In the genomic region with DNA sequence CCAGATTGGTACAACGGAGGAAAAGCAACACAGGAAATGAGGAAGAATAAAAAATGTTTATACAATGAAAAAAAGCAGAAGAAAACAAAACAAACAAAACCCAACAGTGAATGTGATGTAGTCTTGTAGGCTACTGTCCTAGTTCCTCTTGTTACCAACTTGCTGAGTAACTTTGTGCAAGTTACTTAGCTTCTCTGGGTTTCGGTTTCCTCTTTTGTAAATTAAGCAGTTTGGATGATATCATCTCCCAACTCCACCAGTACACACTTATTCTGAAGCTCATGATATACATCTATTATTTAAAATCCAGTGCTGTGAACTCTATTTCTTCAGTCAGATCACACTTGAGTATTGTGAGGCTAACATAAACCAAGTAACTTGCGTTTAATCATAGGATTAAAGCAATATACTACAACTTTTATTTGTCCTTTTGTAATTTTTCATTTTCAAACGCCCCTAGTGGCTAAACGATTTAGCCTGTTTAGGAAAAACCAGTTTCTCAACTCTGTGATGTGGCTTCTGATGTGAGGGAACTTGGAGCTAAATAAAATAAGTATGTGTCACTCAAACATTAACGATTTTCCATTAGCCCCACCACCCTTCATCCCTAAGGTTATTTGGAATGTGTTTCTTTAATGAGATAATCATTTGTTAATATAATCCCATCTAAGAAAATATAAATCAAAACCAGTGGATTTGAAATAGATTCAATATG, we compare ENCODE assay signal across 8 cellular contexts. TPM values are rescaled to one million over a fixed set of nuclear protein-coding genes. Genes with fewer than 3 reads are reported as not detected.
DNase-seq lines count a peak whose midpoint lies in the region; ATAC-seq and TF ChIP-seq lines count a peak whose summit lies in the region.

No MANE protein-coding gene starts in this region.

- H3K4me3 ChIP-seq in HEK293 (ENCODE audit: low read depth, low read length): no peak overlapping the region
- no peak overlapping the region; a peak in 1 of 4 replicates for H3K4me3 ChIP-seq in Panc1 (ENCODE audit: low read depth in 2 of 2, low read length in 2 of 2)
- peak overlapping the region; percentile 1 for H3K4me3 ChIP-seq in coronary artery

- peaks cover 6 to 14% of the 10 kb centered on the region in 2 donors for H3K36me3 Mint-ChIP-seq in naive B cell

- peaks cover 0 to 5% (median 0%) of the 10 kb centered on the region in 3 donors for H3K27me3 Mint-ChIP-seq in naive B cell

- peak overlapping the region; percentile 100 for H3K27ac Mint-ChIP-seq in naive B cell

- DNase-seq in COR-L47 (lab: John Stamatoyannopoulos, UW) (peak; percentile 62), Panc1 (ENCODE audit: low read depth, low spot score) (no peak), coronary artery (ENCODE audit: low spot score) (no peak), naive B cell (peak; percentile 71), NK-92 (lab: John Stamatoyannopoulos, UW; ENCODE audit: unreplicated experiment) (no peak)
- DNase-seq in stimulated activated CD4-positive, alpha-beta T cell treated with anti-CD3 and anti-CD28 coated beads, Interleukin-4, amount 100 ng/mL, for 24 hours: no peak

- H3K36me3 ChIP-seq in HEK293 (ENCODE audit: control insufficient read depth in 2 of 2, insufficient read depth in 1 of 2, low read length in 2 of 2) (peaks cover 0 to 12% of the 10 kb centered on the region in 2 experiments; a peak in 2 of 3 replicates), Panc1 (ENCODE audit: control insufficient read depth, insufficient read depth, low read length) (peaks cover 9% of the 10 kb centered on the region; the same call in 1 of the 2 replicates)

- peaks cover 32 to 52% (median 42%) of the 10 kb centered on the region in 3 donors for H3K4me1 Mint-ChIP-seq in naive B cell

- intact Hi-C loops in Panc1 (cut with micrococcal nuclease; ENCODE audit: unreplicated experiment): no loop called here

- in situ Hi-C loops in Panc1 (cut with HindIII; ENCODE audit: low pct_unique_long_range_greater_than_20kb, low sequenced_read_pairs): no loop called here

- peak overlapping the region; percentile 45 to 98 (median 92) for H3K4me3 Mint-ChIP-seq in naive B cell

- H3K27me3 ChIP-seq in Panc1 (ENCODE audit: control insufficient read depth, insufficient read depth, low read length): no peaks in the 10 kb centered on the region

- H3K9me3 Mint-ChIP-seq in naive B cell: peaks cover 0 to 6% (median 2%) of the 10 kb centered on the region in 7 donors

- CTCF ChIA-PET in HEK293 (lab: Yijun Ruan, JAX) (interaction anchor here (0.6 to 2.4 kb wide), 22 partner anchors 8 to 976 kb away, joined by 3 to 14 read pairs (median 4); a partner anchor contains a TSS), Panc1 (lab: Charles Lee) (interaction anchor here (0.6 to 1.2 kb wide), 5 partner anchors 64 to 183 kb away, joined by 3 to 6 read pairs (median 4); no protein-coding TSS in a partner anchor)

- H3K4me1 ChIP-seq in HEK293 (ENCODE audit: control insufficient read depth, insufficient read depth, low read length) (peaks cover 12% of the 10 kb centered on the region; the same call in 1 of the 2 replicates), Panc1 (ENCODE audit: control insufficient read depth, insufficient read depth, low read length) (peaks cover 44% of the 10 kb centered on the region)

- no peak for ATAC-seq in Panc1
- ATAC-seq in naive B cell (ENCODE audit: low read depth in 2 of 2): peak; percentile 21
- no peak for ATAC-seq in HG03139 (IDR thresholded peaks at IDR 0.05; ENCODE audit: unreplicated experiment)

- no peaks in the 10 kb centered on the region for H3K9me3 ChIP-seq in HEK293 (ENCODE audit: control insufficient read depth, insufficient read depth, low read depth, low read length)
- H3K9me3 ChIP-seq in Panc1 (ENCODE audit: control insufficient read depth, insufficient read depth, low read depth, low read length): no peaks in the 10 kb centered on the region

- no TSS peak for BruUV-seq in Panc1 (replicated peaks; lab: Mats Ljungman, UMichigan)

- peak; percentile 45; the same call in 1 of the 2 replicates for TF ChIP-seq CTCF in HEK293 (tag by site-specific recombination; IDR thresholded peaks at IDR 0.05)
- peak; percentile 78; the same call in 1 of the 2 replicates for TF ChIP-seq CTCF in Panc1 (IDR thresholded peaks at IDR 0.05)
- TF ChIP-seq CTCF in coronary artery (IDR thresholded peaks at IDR 0.05): peak; percentile 56

- POLR2A ChIA-PET in HEK293 (lab: Yijun Ruan, JAX): interaction anchor here (0.7 to 4.5 kb wide), 6 partner anchors 7 to 72 kb away, joined by 3 to 38 read pairs (median 4); a partner anchor contains a TSS
- POLR2A ChIA-PET in Panc1 (lab: Charles Lee): interaction anchor here (0.5 kb wide), 2 partner anchors 22 to 182 kb away, joined by 5 to 11 read pairs; no protein-coding TSS in a partner anchor

- H3K27ac ChIP-seq in HEK293 (ENCODE audit: extremely low read depth, low read depth, low read length) (peak overlapping the region; percentile 98; the same call in 1 of the 2 replicates), Panc1 (ENCODE audit: low read length) (peak overlapping the region; percentile 100), coronary artery (peak overlapping the region; percentile 98 to 99)

TF ChIP-seq in HEK293, 187 proteins besides CTCF, POLR2A, EP300 and RAD21:
- TF ChIP-seq ZNF544 (tag by site-specific recombination; IDR thresholded peaks at IDR 0.05) (no peak), ZNF768 (tag by site-specific recombination; IDR thresholded peaks at IDR 0.05) (peak; percentile 92; the same call in 1 of the 2 replicates), PRDM1 (tag by site-specific recombination; IDR thresholded peaks at IDR 0.05) (peak; percentile 67), TRIM28 (IDR thresholded peaks at IDR 0.05; ENCODE audit: borderline replicate concordance, low read length) (peak; percentile 47; the same call in 1 of the 2 replicates), ZNF624 (tag by site-specific recombination; IDR thresholded peaks at IDR 0.05) (no peak), ZNF664 (tag by site-specific recombination; IDR thresholded peaks at IDR 0.05) (peak; percentile 63; the same call in 1 of the 2 replicates), KLF7 (tag by site-specific recombination; IDR thresholded peaks at IDR 0.05; ENCODE audit: borderline replicate concordance) (no peak), BCL11B (tag by site-specific recombination; IDR thresholded peaks at IDR 0.05; ENCODE audit: low read depth) (no peak), ZEB2 (tag by site-specific recombination; IDR thresholded peaks at IDR 0.05) (peak; percentile 44; the same call in 1 of the 2 replicates), ZNF121 (tag by site-specific recombination; IDR thresholded peaks at IDR 0.05) (peak; percentile 7; the same call in 1 of the 2 replicates)
- TF ChIP-seq, protein P1, sequence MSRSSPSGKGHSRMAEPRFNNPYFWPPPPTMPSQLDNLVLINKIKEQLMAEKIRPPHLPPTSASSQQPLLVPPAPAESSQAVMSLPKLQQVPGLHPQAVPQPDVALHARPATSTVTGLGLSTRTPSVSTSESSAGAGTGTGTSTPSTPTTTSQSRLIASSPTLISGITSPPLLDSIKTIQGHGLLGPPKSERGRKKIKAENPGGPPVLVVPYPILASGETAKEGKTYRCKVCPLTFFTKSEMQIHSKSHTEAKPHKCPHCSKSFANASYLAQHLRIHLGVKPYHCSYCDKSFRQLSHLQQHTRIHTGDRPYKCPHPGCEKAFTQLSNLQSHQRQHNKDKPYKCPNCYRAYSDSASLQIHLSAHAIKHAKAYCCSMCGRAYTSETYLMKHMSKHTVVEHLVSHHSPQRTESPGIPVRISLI (tag by site-specific recombination; IDR thresholded peaks at IDR 0.05): peak; percentile 83; the same call in 1 of the 2 replicates
- TF ChIP-seq, protein P2, sequence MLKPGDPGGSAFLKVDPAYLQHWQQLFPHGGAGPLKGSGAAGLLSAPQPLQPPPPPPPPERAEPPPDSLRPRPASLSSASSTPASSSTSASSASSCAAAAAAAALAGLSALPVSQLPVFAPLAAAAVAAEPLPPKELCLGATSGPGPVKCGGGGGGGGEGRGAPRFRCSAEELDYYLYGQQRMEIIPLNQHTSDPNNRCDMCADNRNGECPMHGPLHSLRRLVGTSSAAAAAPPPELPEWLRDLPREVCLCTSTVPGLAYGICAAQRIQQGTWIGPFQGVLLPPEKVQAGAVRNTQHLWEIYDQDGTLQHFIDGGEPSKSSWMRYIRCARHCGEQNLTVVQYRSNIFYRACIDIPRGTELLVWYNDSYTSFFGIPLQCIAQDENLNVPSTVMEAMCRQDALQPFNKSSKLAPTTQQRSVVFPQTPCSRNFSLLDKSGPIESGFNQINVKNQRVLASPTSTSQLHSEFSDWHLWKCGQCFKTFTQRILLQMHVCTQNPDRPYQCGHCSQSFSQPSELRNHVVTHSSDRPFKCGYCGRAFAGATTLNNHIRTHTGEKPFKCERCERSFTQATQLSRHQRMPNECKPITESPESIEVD (tag by site-specific recombination; IDR thresholded peaks at IDR 0.05): peak; percentile 90

RNA-seq across cellular contexts. Expression of a gene that starts 1.4 kb away (rescaled TPM):
- total RNA-seq in Panc1 (2021; ENCODE audit: unreplicated experiment): 32.1 TPM
- 24.3 TPM for polyA plus RNA-seq in Panc1 (2012; ENCODE audit: insufficient read length)
- polyA plus RNA-seq in naive B cell (ENCODE audit: low read depth in 6 of 6): 10 to 100 TPM; 31.1 to 50.1 (median 37.7) TPM

RNA-seq across cellular contexts. Expression of a gene that starts 18.2 kb away (rescaled TPM):
- 35.8 TPM for total RNA-seq in Panc1 (2021; ENCODE audit: unreplicated experiment)
- polyA plus RNA-seq in Panc1 (2012; ENCODE audit: insufficient read length): 51.2 TPM
- 10 to 100 TPM in 4 of 6 donors, 1 to 10 TPM in 2; 8.3 to 21.9 (median 14.6) TPM for polyA plus RNA-seq in naive B cell (ENCODE audit: low read depth in 6 of 6)

Comparison
In these comparisons a context has a peak if more than half of its experiments do, and no peak if none do; other contexts are left out.
1. DNase-seq: peak in COR-L47 (single experiment) and naive B cell (single experiment); none in Panc1 (single experiment), coronary artery (single experiment), NK-92 (single experiment) and stimulated activated CD4-positive, alpha-beta T cell treated with anti-CD3 and anti-CD28 coated beads, Interleukin-4, amount 100 ng/mL, for 24 hours (single experiment).
2. ATAC-seq: peak in naive B cell (2 of 2); none in Panc1 (single experiment) and HG03139 (single experiment).
3. Peak in every context shown above with its lines, with median percentiles within 50 percentile points of each other: H3K27ac ChIP-seq and CTCF ChIP-seq.